In the genomic region with DNA sequence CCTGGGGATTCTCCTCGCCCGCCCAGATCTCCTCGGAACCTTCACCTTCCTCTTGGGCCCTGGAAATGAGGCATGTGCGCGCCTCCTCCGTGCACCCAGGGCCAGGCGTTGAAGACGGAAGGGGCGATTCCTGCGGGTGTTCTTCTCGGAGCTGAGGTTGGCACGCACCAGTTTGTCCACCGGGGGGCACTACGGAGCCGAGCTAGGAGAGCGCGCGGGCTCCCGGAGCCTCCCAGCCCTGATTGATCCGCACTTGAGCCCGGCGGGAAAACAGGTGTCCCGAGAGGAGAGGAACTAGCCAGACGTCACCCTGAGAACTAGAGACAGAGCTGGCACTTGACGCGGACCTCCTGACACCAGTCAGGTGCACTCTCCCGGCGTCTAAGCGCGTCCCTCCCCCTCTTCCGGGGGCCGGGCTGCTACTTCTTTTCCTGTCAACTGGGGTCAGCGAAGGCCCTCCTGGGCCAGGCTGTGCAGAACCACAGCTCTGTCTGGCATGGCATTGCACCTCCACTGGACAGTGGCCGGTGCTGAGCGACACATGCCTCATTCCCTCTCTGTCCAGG, we compare ENCODE assay signal across 8 cellular contexts. TPM values are rescaled to one million over a fixed set of nuclear protein-coding genes. Genes with fewer than 3 reads are reported as not detected.
DNase-seq lines count a peak whose midpoint lies in the region; ATAC-seq and TF ChIP-seq lines count a peak whose summit lies in the region.

No MANE protein-coding gene starts in this region.

- peak; percentile 74 for ATAC-seq in HG03097 (IDR thresholded peaks at IDR 0.05; ENCODE audit: low FRiP score, unreplicated experiment)
- peak; percentile 99 for ATAC-seq in left lobe of liver
- ATAC-seq in HG03045 (IDR thresholded peaks at IDR 0.05; ENCODE audit: unreplicated experiment): no peak

- H3K27me3 Mint-ChIP-seq in chondrocyte (ENCODE audit: low read depth): no peaks in the 10 kb centered on the region

- DNase-seq in NCI-H345 treated with DMSO at 0.1 percent for 48 hours (lab: John Stamatoyannopoulos, UW; ENCODE audit: unreplicated experiment) (peak; percentile 85), chondrocyte (ENCODE audit: low spot score) (no peak), left lobe of liver (ENCODE audit: low spot score) (peak; percentile 81)
- peak; percentile 59 for DNase-seq in activated CD4-positive, alpha-beta T cell treated with anti-CD3 and anti-CD28 coated beads for 1 hour
- DNase-seq in stimulated activated CD4-positive, alpha-beta T cell treated with anti-CD3 and anti-CD28 coated beads, Interleukin-2, amount 100 ng/mL, for 24 hours: peak; percentile 87 to 89

- H3K4me3 Mint-ChIP-seq in chondrocyte (ENCODE audit: unreplicated experiment): peak overlapping the region; percentile 62

- peak; percentile 87 for TF ChIP-seq CTCF in GM12873 (IDR thresholded peaks at IDR 0.05; ENCODE audit: insufficient read depth, low read depth, low read length, missing control alignments)
- TF ChIP-seq CTCF in chondrocyte (IDR thresholded peaks at IDR 0.05): peak; percentile 97

- H3K9me3 Mint-ChIP-seq in chondrocyte (ENCODE audit: low read depth): no peaks in the 10 kb centered on the region

- no peaks in the 10 kb centered on the region for H3K36me3 Mint-ChIP-seq in chondrocyte (ENCODE audit: low read depth)

- peak overlapping the region; percentile 41 for H3K27ac Mint-ChIP-seq in chondrocyte (ENCODE audit: unreplicated experiment)

- H3K4me1 Mint-ChIP-seq in chondrocyte (ENCODE audit: low read depth): peaks cover 13% of the 10 kb centered on the region

RNA-seq across cellular contexts. Expression of a gene that starts 18.3 kb away (rescaled TPM):
- total RNA-seq in chondrocyte: 9.1 to 19.8 TPM (median 19.1 TPM) in 3 replicates
- 69.1 TPM for total RNA-seq in left lobe of liver

RNA-seq across cellular contexts. Expression of a gene that starts 21.8 kb away (rescaled TPM):
- 51.8 to 83.8 TPM (median 81.4 TPM) in 3 replicates for total RNA-seq in chondrocyte
- total RNA-seq in left lobe of liver: 3.0 TPM

Comparison
In these comparisons a context has a peak if more than half of its experiments do, and no peak if none do; other contexts are left out.
1. RNA of a gene that starts 21.8 kb away (total RNA-seq): 51.8 to 83.8 TPM in chondrocyte; 3.0 TPM in left lobe of liver (single experiment); every median in the first group is over 10 times any median in the second.